8 cellular contexts compared by ENCODE assay signal in the genomic region with DNA sequence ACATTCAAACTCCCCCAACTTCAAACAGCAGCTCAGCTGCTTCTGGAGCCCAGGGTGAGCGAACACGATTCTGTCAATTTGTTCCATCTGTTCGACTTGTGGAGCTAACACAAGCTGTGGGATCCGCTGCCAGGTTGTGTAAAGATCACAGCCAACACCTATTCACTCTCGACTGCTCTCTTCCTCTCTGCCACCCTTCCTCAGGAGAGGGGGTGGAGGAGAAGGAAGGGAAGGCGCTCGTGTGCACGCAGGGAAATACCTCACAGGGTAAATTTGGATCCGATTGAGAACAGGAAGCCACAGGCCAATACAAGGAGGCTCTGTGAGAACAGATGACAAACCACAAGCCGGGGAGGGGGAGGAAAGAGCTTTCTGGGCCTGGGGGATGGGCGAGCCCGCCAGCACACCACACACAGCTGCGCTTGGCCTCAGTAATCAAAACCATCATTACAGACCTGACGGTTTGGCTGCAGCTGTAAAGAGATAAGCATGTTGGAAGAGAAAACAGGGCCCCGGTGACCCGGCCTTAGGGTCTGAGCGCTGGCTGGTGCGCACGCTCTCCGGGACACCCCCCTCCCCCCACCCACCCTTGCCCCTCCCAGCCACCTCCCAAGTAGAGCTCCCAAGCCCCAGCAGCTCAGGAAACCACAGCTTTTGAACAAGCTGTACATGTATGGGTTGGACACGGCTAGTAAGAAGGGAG. TPM values are rescaled to one million over a fixed set of nuclear protein-coding genes. Genes with fewer than 3 reads are reported as not detected.
DNase-seq lines count a peak whose midpoint lies in the region; ATAC-seq, FAIRE-seq and TF ChIP-seq lines count a peak whose summit lies in the region.

No MANE protein-coding gene starts in this region.

- DNase-seq in C1 segment of cervical spinal cord (lab: John Stamatoyannopoulos, UW) = peak; percentile 8 to 85 (median 63)
- peak; percentile 26 for DNase-seq in RCC 7860 (ENCODE audit: low spot score)
- peak; percentile 49 to 54 for DNase-seq in activated T-helper 1 cell treated with anti-CD3 and anti-CD28 coated beads, Interleukin-2, amount 50 U/mL, for 16 hours (ENCODE audit: low read depth in 1 of 2, low spot score in 1 of 2)
- peak; percentile 81 for DNase-seq in fibroblast of the aortic adventitia (ENCODE audit: low read depth)
- peak; percentile 88 for DNase-seq in osteocyte (ENCODE audit: extremely low spot score, unreplicated experiment)
- DNase-seq in thoracic aorta (ENCODE audit: low spot score) = no peak

- ATAC-seq in GM19397 (IDR thresholded peaks at IDR 0.05; ENCODE audit: unreplicated experiment) = peak; percentile 88
- peak; percentile 92 for ATAC-seq in HG03565 (IDR thresholded peaks at IDR 0.05; ENCODE audit: unreplicated experiment)
- no peak for ATAC-seq in thoracic aorta (ENCODE audit: insufficient number of reproducible peaks, low FRiP score, low read depth)

- H3K9me3 ChIP-seq in thoracic aorta = no peaks in the 10 kb centered on the region

- TF ChIP-seq CTCF in fibroblast of the aortic adventitia (IDR thresholded peaks at IDR 0.05; ENCODE audit: insufficient read depth, low read length) (no peak), osteocyte (IDR thresholded peaks at IDR 0.05) (no peak), thoracic aorta (IDR thresholded peaks at IDR 0.05) (no peak)

- H3K27me3 Mint-ChIP-seq in osteocyte (ENCODE audit: unreplicated experiment) = no peaks in the 10 kb centered on the region

- H3K4me1 Mint-ChIP-seq in osteocyte (ENCODE audit: unreplicated experiment) = peaks cover 62% of the 10 kb centered on the region

- no peak overlapping the region for H3K27ac ChIP-seq in thoracic aorta

- H3K4me1 ChIP-seq in thoracic aorta (ENCODE audit: control insufficient read depth in 1 of 2, low read depth in 2 of 2) = peaks cover 0 to 9% of the 10 kb centered on the region in 2 donors

- H3K36me3 Mint-ChIP-seq in osteocyte (ENCODE audit: unreplicated experiment) = peaks cover 31% of the 10 kb centered on the region

- peak overlapping the region; percentile 49 for H3K4me3 ChIP-seq in fibroblast of the aortic adventitia (ENCODE audit: low read depth, low read length)
- peak overlapping the region; percentile 30 for H3K4me3 ChIP-seq in thoracic aorta

- H3K9me3 Mint-ChIP-seq in osteocyte (ENCODE audit: unreplicated experiment) = no peaks in the 10 kb centered on the region

- FAIRE-seq in RCC 7860 (lab: Jason Lieb, UNC) = no peak

- no peaks in the 10 kb centered on the region for H3K27me3 ChIP-seq in thoracic aorta (replicated peaks; ENCODE audit: insufficient read depth)

- peak overlapping the region; percentile 73 for H3K4me3 Mint-ChIP-seq in osteocyte (ENCODE audit: unreplicated experiment)

- H3K36me3 ChIP-seq in thoracic aorta = peaks cover 9% of the 10 kb centered on the region

- peak overlapping the region; percentile 88 for H3K27ac Mint-ChIP-seq in osteocyte (ENCODE audit: unreplicated experiment)

RNA-seq across cellular contexts. Expression of a gene that starts 54.2 kb away (rescaled TPM):
- 2.1 and 9.4 TPM in 2 replicates for total RNA-seq in fibroblast of the aortic adventitia (ENCODE audit: low replicate concordance)
- 16.2 and 16.9 TPM in 2 replicates for total RNA-seq in osteocyte
- 10 to 100 TPM; 12.6 to 19.2 TPM for total RNA-seq in thoracic aorta
